In the genomic region with DNA sequence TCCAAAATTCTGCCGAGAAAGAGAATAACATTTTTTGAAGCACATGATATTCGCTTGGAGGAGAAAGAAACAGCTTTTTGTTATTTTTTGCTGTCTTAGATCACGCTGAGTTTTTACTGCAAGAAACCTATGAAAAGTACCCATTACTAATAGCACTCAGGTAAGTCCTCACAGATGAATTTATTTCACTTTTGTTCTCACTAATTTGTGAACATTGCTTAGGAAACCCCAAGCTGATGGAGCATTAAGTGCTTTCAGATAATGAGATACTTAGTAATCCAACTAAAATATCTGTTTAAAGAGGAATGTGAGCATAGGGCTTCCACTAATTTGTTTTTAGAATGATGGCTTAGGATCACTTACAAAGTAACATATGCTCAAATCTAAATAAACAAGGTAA, we compare ENCODE assay signal across 19 cellular contexts.
"Had no signal": no experiment of that assay in that cellular context is flagged by ENCODE, and none has a peak within 500 bp of the region (broad histone marks: within the 10 kb centered on the region; RNA-seq: fewer than 3 reads in every experiment).

No MANE protein-coding gene starts in this region.

- H3K27ac ChIP-seq: dorsolateral prefrontal cortex, lower lobe of right lung, pancreas, right lobe of liver, thoracic aorta, tibial nerve, upper lobe of left lung, uterus had no signal

- FAIRE-seq: frontal cortex, keratinocyte, pancreas, small intestine had no signal

- DNase-seq: dorsolateral prefrontal cortex; effector CD4-positive, alpha-beta T cell; head of caudate nucleus; left ventricle myocardium superior; lower lobe of right lung; natural killer cell; occipital lobe; pancreas; right lobe of liver; small intestine; stimulated activated CD4-positive, alpha-beta T cell treated with anti-CD3 and anti-CD28 coated beads, Interleukin-15, amount 100 ng/mL, for 24 hours; stimulated activated CD4-positive, alpha-beta T cell treated with anti-CD3 and anti-CD28 coated beads, Interleukin-2, amount 100 ng/mL, for 48 hours; stimulated activated naive B cell treated with anti-CD40 and anti-IgM and Interleukin-4, amounts not matched to agents 10 μg/mL and 1 μg/mL and 100 μg/mL, for 72 hours; upper lobe of left lung; uterus had no signal
